In the genomic region with DNA sequence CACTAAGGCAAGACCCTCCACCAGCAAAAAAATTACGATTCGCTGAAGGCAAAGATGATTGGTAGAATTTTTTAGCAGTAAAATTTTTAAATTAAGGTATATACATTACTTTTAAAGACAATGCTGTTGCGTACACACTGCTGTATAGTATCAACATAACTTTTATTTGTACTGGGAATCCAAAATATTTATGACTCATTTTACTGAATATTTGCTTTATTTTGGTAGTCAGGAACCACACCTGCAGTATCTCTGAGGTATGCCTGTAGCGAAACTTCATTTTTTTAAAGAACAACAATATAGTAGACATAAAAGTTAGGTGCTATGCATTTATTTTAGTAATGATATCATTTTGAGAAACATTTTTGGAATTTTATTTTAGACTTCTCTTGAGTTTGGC, we compare ENCODE assay signal across 7 cellular contexts.
"Had no signal": no experiment of that assay in that cellular context is flagged by ENCODE, and none has a peak within 500 bp of the region (broad histone marks: within the 10 kb centered on the region; RNA-seq: fewer than 3 reads in every experiment).

No MANE protein-coding gene starts in this region.

- H3K4me3 ChIP-seq: GM12878 had no signal

- ATAC-seq: GM12878 had no signal

- DNase-seq: GDM1, GF-D8 had no signal

- FAIRE-seq: GM12878, GM12891, GM12892, GM18507, GM19239 had no signal
